24 cellular contexts compared by ENCODE assay signal in genomic region chr6:15619330-15619729, GRCh38.
"Had no signal": no experiment of that assay in that cellular context is flagged by ENCODE, and none has a peak within 500 bp of the region (broad histone marks: within the 10 kb centered on the region; RNA-seq: fewer than 3 reads in every experiment).

No MANE protein-coding gene starts in this region.

- H3K27ac ChIP-seq: RWPE1 had no signal

- DNase-seq: Karpas-422, KG1, MG63, NCI-H1092, NCI-H1105 treated with DMSO at 0.1 percent for 48 hours, NCI-H1417 treated with DMSO at 0.1 percent for 48 hours, NCI-H146, NCI-H1694 treated with DMSO at 0.1 percent for 48 hours, NCI-H1930, NCI-H2081, NCI-H2107, NCI-H226, NCI-H446, NCI-H510A, NCI-H524 treated with DMSO at 0.1 percent for 48 hours, NCI-H69, NCI-H774, PC-3, SHP77, SK-N-SH, SW 1271, T-cell had no signal

- H3K4me2 ChIP-seq: SK-N-SH had no signal

- ATAC-seq: Panc1, PC-3, T-cell had no signal

- H3K36me3 ChIP-seq: MG63 had no signal

- H3K27me3 ChIP-seq: MG63 had no signal

- H3K9me3 ChIP-seq: MG63, SK-N-SH had no signal

- H3K4me3 ChIP-seq: MG63 had no signal

- H3K9ac ChIP-seq: SK-N-SH had no signal
